ENCODE assay signal across 6 cellular contexts in genomic region chrX:3736536-3736935, GRCh38. TPM values are rescaled to one million over a fixed set of nuclear protein-coding genes. Genes with fewer than 3 reads are reported as not detected.
DNase-seq lines count a peak whose midpoint lies in the region; ATAC-seq, FAIRE-seq and TF ChIP-seq lines count a peak whose summit lies in the region.
"Not testable (repeated sequence)": the region's sequence is repeated elsewhere in the genome, so short reads cannot be mapped to it uniquely, and the experiment has no call there.

No MANE protein-coding gene starts in this region.

- H3K9me2 ChIP-seq in PC-9 (ENCODE audit: insufficient read depth) = not testable (repeated sequence)

- TF ChIP-seq EP300 in A549 (IDR thresholded peaks at IDR 0.05); K562 (IDR thresholded peaks at IDR 0.05; ENCODE audit: low read length): not testable (repeated sequence)

- not testable (repeated sequence) for H3K4me1 Mint-ChIP-seq in neural progenitor cell

- not testable (repeated sequence) for H4K20me1 ChIP-seq in PC-9 (ENCODE audit: insufficient read depth); K562 (replicated peaks; ENCODE audit: control insufficient read depth, insufficient read depth, low read length); neural progenitor cell (ENCODE audit: low read depth)

- not testable (repeated sequence) for ATAC-seq in A549, K562

- not testable (repeated sequence) for DNase-seq in A549 (ENCODE audit: low read depth in 1 of 2, low spot score in 1 of 2); GM12892 (ENCODE audit: insufficient read length); PC-9; neural progenitor cell (ENCODE audit: low spot score)
- DNase-seq in SK-MEL-5 (ENCODE audit: low read depth, low spot score) (peak; percentile 68), K562 (ENCODE audit: extremely low read depth in 1 of 4, low spot score in 3 of 4) (peak in 1 of 4 experiments; percentile 8)

- not testable (repeated sequence) for H3K9me3 ChIP-seq in A549; PC-9 (ENCODE audit: insufficient read depth, low read depth); K562 (replicated peaks; ENCODE audit: control insufficient read depth, insufficient read depth, low read depth, low read length); neural progenitor cell (ENCODE audit: low read depth)

- not testable (repeated sequence) for H3K27ac ChIP-seq in A549; PC-9; K562 (ENCODE audit: extremely low read depth, low read depth, low read length); neural progenitor cell

- not testable (repeated sequence) for TF ChIP-seq RAD21 in A549 (conservative IDR thresholded peaks at IDR 0.05 in 1 of 2, IDR thresholded peaks at IDR 0.05 in 1 of 2); K562 (CRISPR knock-in tag; conservative IDR thresholded peaks at IDR 0.05 in 1 of 2, IDR thresholded peaks at IDR 0.05 in 1 of 2)

- 69% methylated on average over 11 of the region's 11 CpGs for WGBS in A549 (ENCODE audit: missing lambda C conversion rate)
- WGBS in K562 (ENCODE audit: insufficient coverage, low coverage, missing lambda C conversion rate) = 6% methylated on average over 10 of the region's 11 CpGs

- CTCF ChIA-PET in A549 (lab: Yijun Ruan, JAX); PC-9 (lab: Charles Lee); K562 (lab: Yijun Ruan, JAX; ENCODE audit: low intra/inter-chr PET ratio): not testable (repeated sequence)

- not testable (repeated sequence) for TF ChIP-seq CTCF in A549 (IDR thresholded peaks at IDR 0.05); PC-9 (conservative IDR thresholded peaks at IDR 0.05); K562 (IDR thresholded peaks at IDR 0.05 in 2 of 3, conservative IDR thresholded peaks at IDR 0.05 in 1 of 3; ENCODE audit: insufficient read depth in 2 of 3, low read depth in 1 of 3, low read length in 3 of 3); neural progenitor cell (IDR thresholded peaks at IDR 0.05)

- in situ Hi-C loops in SK-MEL-5 (cut with HindIII; ENCODE audit: low pct_unique_long_range_greater_than_20kb, low sequenced_read_pairs); K562 (cut with MboI): not testable (repeated sequence)

- not testable (repeated sequence) for H3K36me3 Mint-ChIP-seq in neural progenitor cell

- H3K9ac ChIP-seq in K562 (ENCODE audit: insufficient read depth in 1 of 2, low read depth in 2 of 2, low read length in 2 of 2); neural progenitor cell: not testable (repeated sequence)

- H3K27me3 Mint-ChIP-seq in neural progenitor cell (ENCODE audit: insufficient read depth, low read depth) = not testable (repeated sequence)

- H3K9me3 Mint-ChIP-seq in neural progenitor cell = not testable (repeated sequence)

- H3K4me3 ChIP-seq in A549, PC-9, K562, neural progenitor cell: not testable (repeated sequence)

- not testable (repeated sequence) for H3K27ac Mint-ChIP-seq in neural progenitor cell

- not testable (repeated sequence) for H2AFZ ChIP-seq in PC-9; K562 (ENCODE audit: low read depth, low read length)
- H2AFZ ChIP-seq in neural progenitor cell (replicated peaks) = peak overlapping the region; percentile 42

- H3K27me3 ChIP-seq in PC-9 (ENCODE audit: insufficient read depth, low read depth); K562 (ENCODE audit: control insufficient read depth in 2 of 2, insufficient read depth in 2 of 2, low read length in 2 of 2); neural progenitor cell: not testable (repeated sequence)

- peak; percentile 92 for FAIRE-seq in A549 (lab: Jason Lieb, UNC)
- FAIRE-seq in GM12892 (lab: Jason Lieb, UNC) = peak; percentile 36
- FAIRE-seq in K562 (lab: Jason Lieb, UNC) = not testable (repeated sequence)

- H3K79me2 ChIP-seq in PC-9 (ENCODE audit: low read depth); K562 (ENCODE audit: control insufficient read depth, insufficient read depth, low read length); neural progenitor cell (ENCODE audit: low read depth): not testable (repeated sequence)

- H3K4me3 Mint-ChIP-seq in neural progenitor cell = not testable (repeated sequence)

- POLR2A ChIA-PET in A549 (lab: Yijun Ruan, JAX); PC-9 (lab: Charles Lee; ENCODE audit: unreplicated experiment); K562 (lab: Yijun Ruan, JAX): not testable (repeated sequence)

- BruUV-seq in PC-9 (replicated peaks; lab: Mats Ljungman, UMichigan); K562 (replicated peaks; lab: Mats Ljungman, UMichigan): not testable (repeated sequence)

- not testable (repeated sequence) for H3K4me2 ChIP-seq in A549, neural progenitor cell
- H3K4me2 ChIP-seq in PC-9 = peak overlapping the region; percentile 19; the same call in 1 of the 2 replicates
- H3K4me2 ChIP-seq in K562 (ENCODE audit: insufficient read depth, low read length) = peak overlapping the region; percentile 37

- H3F3A ChIP-seq in PC-9 (ENCODE audit: insufficient read depth, low read depth); neural progenitor cell (ENCODE audit: low read depth): not testable (repeated sequence)

- H3K36me3 ChIP-seq in PC-9 (ENCODE audit: low read depth); K562 (ENCODE audit: control insufficient read depth, insufficient read depth, low read length); neural progenitor cell: not testable (repeated sequence)

- not testable (repeated sequence) for TF ChIP-seq POLR2A in A549 (IDR thresholded peaks at IDR 0.05; ENCODE audit: low read length); GM12892 (IDR thresholded peaks at IDR 0.05; ENCODE audit: low read depth, low read length); K562 (conservative IDR thresholded peaks at IDR 0.05)

- intact Hi-C loops in PC-9 (cut with micrococcal nuclease; ENCODE audit: unreplicated experiment); K562 (cut with micrococcal nuclease): not testable (repeated sequence)

- H3K4me1 ChIP-seq in A549; PC-9 (replicated peaks; ENCODE audit: insufficient read depth); K562 (replicated peaks in 1 of 2; ENCODE audit: control insufficient read depth in 2 of 2, insufficient read depth in 2 of 2, low read length in 2 of 2); neural progenitor cell: not testable (repeated sequence)

- H3K9me1 ChIP-seq in K562 (ENCODE audit: control insufficient read depth, insufficient read depth, low read length) = not testable (repeated sequence)

TF ChIP-seq in K562, 482 proteins besides CTCF, POLR2A, EP300 and RAD21:
- TF ChIP-seq NRF1 (conservative IDR thresholded peaks at IDR 0.05 in 1 of 2, IDR thresholded peaks at IDR 0.05 in 1 of 2) = 0 out of 4 replicates have a peak, but pooled peaks of 1 of the 2 experiments have one; percentile 27
TF ChIP-seq in K562: peak in this region for 1; not testable (repeated sequence) for 481.

RNA-seq across cellular contexts. Expression of gene PRKX, which starts 23.1 kb away (rescaled TPM):
- 35.5 and 36.0 TPM in 2 replicates for polyA plus RNA-seq in A549 (2011; rRNA removed)
- 11.6 and 11.9 TPM in 2 replicates for polyA plus RNA-seq in A549 (2012; cell fraction: cytosol; rRNA removed)
- polyA plus RNA-seq in A549 (2012; cell fraction: nucleus; rRNA removed) = 6.7 and 8.0 TPM in 2 replicates
- polyA plus RNA-seq in A549 (2017; fragmentation: RNase III; extraction: RNeasy Plus Mini Kit Qiagen cat#74134 plus additional on column Dnase treatment) = 18.2 to 20.7 TPM (median 19.0 TPM) in 3 replicates
- polyA minus RNA-seq in A549 (2011; rRNA and poly(A)+ RNA removed) = 21.8 and 29.6 TPM in 2 replicates
- 26.4 TPM for polyA plus RNA-seq in GM12892 (2012; ENCODE audit: missing spikeins)
- 31.5 and 33.3 TPM in 2 replicates for total RNA-seq in PC-9 (2021)
- 14.1 and 15.1 TPM in 2 replicates for total RNA-seq in SK-MEL-5 (2014; rRNA removed; shearing (Covaris generic))
- 8.8 and 11.3 TPM in 2 replicates for polyA plus RNA-seq in SK-MEL-5 (2015; cell fraction: cytosol; rRNA removed)
- 4.6 and 7.8 TPM in 2 replicates for polyA plus RNA-seq in SK-MEL-5 (2015; cell fraction: nucleus; rRNA removed)
- 42.6 and 68.8 TPM in 2 replicates for total RNA-seq in K562 (2011; cell fraction: chromatin; rRNA removed; ENCODE audit: low replicate concordance)
- 19.3 and 28.0 TPM in 2 replicates for total RNA-seq in K562 (2011; cell fraction: nucleolus; rRNA removed)
- total RNA-seq in K562 (2011; cell fraction: nucleoplasm; rRNA removed) = 27.3 and 31.7 TPM in 2 replicates
- 14.0 and 20.6 TPM in 2 replicates for total RNA-seq in K562 (2014; rRNA removed)
- total RNA-seq in K562 (2014; rRNA removed; fragmentation: Illumina TruSeq; extraction: Trizol) = 27.1 and 27.7 TPM in 2 replicates
- 22.0 and 23.7 TPM in 2 replicates for total RNA-seq in K562 (2015; rRNA removed; fragmentation: Illumina TruSeq; extraction: Trizol)
- 28.6 and 29.4 TPM in 2 replicates for total RNA-seq in K562 (2021)
- polyA plus RNA-seq in K562 (2011; rRNA removed) = 16.1 and 23.8 TPM in 2 replicates
- polyA plus RNA-seq in K562 (2011; cell fraction: cytosol; rRNA removed) = 7.5 and 10.7 TPM in 2 replicates
- polyA plus RNA-seq in K562 (2011; cell fraction: nucleus; rRNA removed) = 7.4 and 10.8 TPM in 2 replicates
- 12.1 and 16.4 TPM in 2 replicates for polyA plus RNA-seq in K562 (2012)
- polyA plus RNA-seq in K562 (2014; fragmentation: Illumina TruSeq; extraction: Trizol) = 23.6 and 26.1 TPM in 2 replicates
- 1 to 10 TPM; 3.3 to 4.5 TPM for polyA plus RNA-seq in K562 (2014; fragmentation: Nextera tagmentation; extraction: Ambion mirVana)
- 17.0 and 21.9 TPM in 2 replicates for polyA plus RNA-seq in K562 (2014; rRNA removed)
- polyA minus RNA-seq in K562 (2011; rRNA and poly(A)+ RNA removed) = 20.5 and 30.4 TPM in 2 replicates
- polyA minus RNA-seq in K562 (2011; cell fraction: cytosol; rRNA and poly(A)+ RNA removed) = 11.7 and 14.1 TPM in 2 replicates
- polyA minus RNA-seq in K562 (2011; cell fraction: nucleus; rRNA and poly(A)+ RNA removed) = 11.3 and 11.8 TPM in 2 replicates
- 14.6 and 22.6 TPM in 2 replicates for total RNA-seq in neural progenitor cell (ENCODE audit: low replicate concordance)
